ENCODE assay signal across 8 cellular contexts in the genomic region with DNA sequence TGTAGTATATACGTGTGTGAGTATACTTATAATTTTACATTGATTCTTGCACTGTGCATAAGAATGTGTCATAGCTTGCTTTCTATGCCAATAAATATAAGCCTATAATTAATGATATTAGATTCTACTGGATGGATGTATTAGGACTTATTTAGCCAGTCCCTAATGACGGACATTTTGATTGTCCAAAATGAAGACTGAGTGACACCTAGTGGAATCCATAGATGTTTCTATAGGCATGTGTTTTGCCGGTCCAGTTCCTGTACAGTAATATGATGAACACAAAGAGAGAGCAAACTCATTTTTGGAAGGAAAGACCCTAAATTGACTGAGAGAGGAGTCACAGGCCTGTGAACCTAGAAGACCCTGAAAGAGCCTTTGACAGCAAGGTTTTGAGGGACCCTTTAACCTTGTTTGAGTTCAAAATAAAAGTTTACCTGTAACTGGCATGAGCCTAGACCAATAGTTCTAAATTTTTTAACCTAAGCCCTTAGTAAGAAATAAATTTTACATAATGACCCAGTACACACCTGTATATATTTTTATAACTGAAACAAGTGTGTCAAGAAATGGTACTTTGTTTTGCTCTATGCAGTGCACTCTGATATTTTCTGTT. TPM values are rescaled to one million over a fixed set of nuclear protein-coding genes. Genes with fewer than 3 reads are reported as not detected.
A peak's percentile ranks its signal among the peaks of the same experiment; 100 is the strongest.
DNase-seq lines count a peak whose midpoint lies in the region; ATAC-seq and TF ChIP-seq lines count a peak whose summit lies in the region.

No MANE protein-coding gene starts in this region.

- TF ChIP-seq CTCF in cardiac muscle cell (IDR thresholded peaks at IDR 0.05; ENCODE audit: low read depth, low read length): peak; percentile 27
- peak; percentile 66 for TF ChIP-seq CTCF in RWPE1 (conservative IDR thresholded peaks at IDR 0.05; ENCODE audit: low read depth)
- peak in 1 of 3 experiments; percentile 9 for TF ChIP-seq CTCF in testis (IDR thresholded peaks at IDR 0.05)

- CTCF ChIA-PET in RWPE1 (lab: Yijun Ruan, JAX): interaction anchor here (0.6 to 1.4 kb wide), 2 partner anchors 253 to 311 kb away, joined by 3 to 6 read pairs; no protein-coding TSS in a partner anchor

- no peaks in the 10 kb centered on the region for H3K27me3 ChIP-seq in cardiac muscle cell
- H3K27me3 ChIP-seq in testis: no peaks in the 10 kb centered on the region

- ATAC-seq in left cardiac atrium: no peak
- ATAC-seq in HG03103 (IDR thresholded peaks at IDR 0.05; ENCODE audit: low read depth, unreplicated experiment): peak; percentile 65

- DNase-seq in cardiac muscle cell (ENCODE audit: low read depth in 1 of 2, low spot score in 1 of 2) (peak; percentile 8 to 49), left cardiac atrium (no peak), RWPE1 (ENCODE audit: low spot score) (peak; percentile 42), left kidney (ENCODE audit: low read depth, low spot score) (peak; percentile 63), cerebellar nuclear complex (lab: John Stamatoyannopoulos, UW) (no peak), testis (no peak), NCI-H2029 treated with DMSO at 0.1 percent for 48 hours (lab: John Stamatoyannopoulos, UW) (no peak)

- H3K9me3 ChIP-seq in cardiac muscle cell (ENCODE audit: low read depth) (no peaks in the 10 kb centered on the region), testis (no peaks in the 10 kb centered on the region)

- TF ChIP-seq POLR2A in testis (IDR thresholded peaks at IDR 0.05): no peak

- intact Hi-C loops in left cardiac atrium (cut with DNase I): no loop called here
- intact Hi-C loops in testis (cut with DNase I; ENCODE audit: low total_unique reads): no loop called here

- WGBS in testis, 2 donors: 69 to 75% methylated on average over 3 of the region's 3 CpGs

- H3K4me3 ChIP-seq in cardiac muscle cell: no peak overlapping the region
- H3K4me3 ChIP-seq in testis: no peak overlapping the region

- POLR2A ChIA-PET in RWPE1 (lab: Yijun Ruan, JAX; ENCODE audit: low non-redundant PET): no interaction called here

- H3K27ac ChIP-seq in cardiac muscle cell: no peak overlapping the region
- no peak overlapping the region for H3K27ac ChIP-seq in RWPE1
- H3K27ac ChIP-seq in testis: no peak overlapping the region

- peaks cover 20% of the 10 kb centered on the region for H3K36me3 ChIP-seq in cardiac muscle cell
- H3K36me3 ChIP-seq in testis (ENCODE audit: low read depth, missing control alignments): no peaks in the 10 kb centered on the region

- H3K4me1 ChIP-seq in cardiac muscle cell (ENCODE audit: low read depth) (peaks cover 6% of the 10 kb centered on the region), testis (no peaks in the 10 kb centered on the region)

RNA-seq across cellular contexts. Expression of a gene that starts 42.4 kb away (rescaled TPM):
- total RNA-seq in cardiac muscle cell (1.4 and 1.7 TPM in 2 replicates), left cardiac atrium (1 to 10 TPM; 1.7 to 2.1 TPM), testis (10 to 100 TPM; 10.0 to 21.6 TPM)
- polyA plus RNA-seq in cardiac muscle cell (3.8 and 6.6 TPM in 2 replicates), testis (ENCODE audit: insufficient read depth, low read depth, low replicate concordance) (13.9 TPM)

Comparison
In these comparisons a context has a peak if more than half of its experiments do, and no peak if none do; other contexts are left out.
1. DNase-seq: peak in cardiac muscle cell (2 of 2), RWPE1 (single experiment) and left kidney (single experiment); none in left cardiac atrium (single experiment), cerebellar nuclear complex (0 of 2), testis (single experiment) and NCI-H2029 treated with DMSO at 0.1 percent for 48 hours (single experiment).